ENCODE assay signal across 10 cellular contexts in the genomic region with DNA sequence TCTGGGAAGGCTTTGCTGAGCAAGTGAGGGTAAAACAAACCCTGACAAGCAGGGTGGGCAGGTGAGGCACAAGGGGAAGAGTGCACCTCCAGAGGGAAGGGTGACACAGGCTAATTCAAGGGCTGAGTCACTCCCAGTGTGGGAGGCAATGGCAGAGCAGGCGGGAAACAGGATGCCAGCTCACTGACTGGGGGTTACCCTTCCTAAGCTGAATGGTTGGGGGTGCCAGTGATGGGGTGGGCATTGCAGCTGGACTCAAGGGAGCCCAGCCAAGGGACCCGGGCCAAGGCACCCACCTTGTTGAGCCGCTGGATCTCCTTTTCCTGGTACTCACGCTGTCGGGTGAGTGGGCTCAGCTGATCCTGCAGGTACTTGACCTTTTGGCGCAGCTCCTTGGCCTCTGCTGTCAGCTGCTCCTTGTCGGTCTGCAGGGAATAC. TPM values are rescaled to one million over a fixed set of nuclear protein-coding genes. Genes with fewer than 3 reads are reported as not detected.
DNase-seq lines count a peak whose midpoint lies in the region; ATAC-seq, FAIRE-seq and TF ChIP-seq lines count a peak whose summit lies in the region.
"Had no signal": no experiment of that assay in that cellular context is flagged by ENCODE, and none has a peak within 500 bp of the region (broad histone marks: within the 10 kb centered on the region; RNA-seq: fewer than 3 reads in every experiment).

No MANE protein-coding gene starts in this region.

- no TSS peak for BruUV-seq in GM12878 (replicated peaks; lab: Mats Ljungman, UMichigan)

- RAD21 ChIA-PET in GM12878 (lab: Charles Lee; ENCODE audit: unreplicated experiment) = interaction anchor here (1.0 kb wide), 1 partner anchor 77 kb away, joined by 3 read pairs; no protein-coding TSS in a partner anchor

- WGBS in GM12878 (ENCODE audit: insufficient coverage, insufficient replicate concordance, low lambda C conversion rate, missing lambda C conversion rate) = 92% methylated on average over 7 of the region's 7 CpGs
- WGBS in stomach, 5 donors = 79 to 92% (median 88%) methylated on average over 6 to 7 of the region's 7 CpGs

- H3K4me3 ChIP-seq in GM12878 (no peak overlapping the region), stomach (no peak overlapping the region)
- H3K4me3 ChIP-seq: HAP-1 had no signal

- no peak overlapping the region for H2AFZ ChIP-seq in GM12878 (ENCODE audit: control insufficient read depth, low read depth, low read length)

- no peak overlapping the region for H3K9ac ChIP-seq in GM12878 (ENCODE audit: control insufficient read depth, insufficient read depth, low read length)

- POLR2A ChIA-PET in GM12878 (lab: Charles Lee) = no interaction called here

- H4K20me1 ChIP-seq in GM12878 (ENCODE audit: control insufficient read depth, insufficient read depth) = no peaks in the 10 kb centered on the region; the same call in 1 of the 2 replicates

- TF ChIP-seq POLR2A in GM12878 (IDR thresholded peaks at IDR 0.05; ENCODE audit: low read depth, low read length) (no peak), stomach (IDR thresholded peaks at IDR 0.05) (no peak), GM12891 (IDR thresholded peaks at IDR 0.05; ENCODE audit: low read depth, low read length) (no peak)

- H3K4me1 ChIP-seq in GM12878 (ENCODE audit: control insufficient read depth, insufficient read depth, low read length) (no peaks in the 10 kb centered on the region), stomach (peaks cover 13 to 39% (median 16%) of the 10 kb centered on the region in 4 donors)

- no peak for TF ChIP-seq RAD21 in GM12878 (IDR thresholded peaks at IDR 0.05; ENCODE audit: insufficient read depth, low read depth, low read length)

- CTCF ChIA-PET in GM12878 (lab: Yijun Ruan, JAX) = interaction anchor here (1.3 to 4.0 kb wide), 3 partner anchors 9 to 77 kb away, joined by 3 to 19 read pairs (median 8); no protein-coding TSS in a partner anchor

- no peak for FAIRE-seq in GM12878 (lab: Jason Lieb, UNC)
- no peak for FAIRE-seq in GM12891 (lab: Jason Lieb, UNC)
- FAIRE-seq: A204.1 had no signal

- no peaks in the 10 kb centered on the region for H3K9me3 ChIP-seq in GM12878 (replicated peaks; ENCODE audit: control insufficient read depth, insufficient read depth, low read length)
- H3K9me3 ChIP-seq in stomach = no peaks in the 10 kb centered on the region
- H3K9me3 ChIP-seq: HAP-1 had no signal

- H3K27me3 ChIP-seq in GM12878 (replicated peaks in 1 of 2; ENCODE audit: control insufficient read depth in 2 of 2, insufficient read depth in 2 of 2, low read length in 1 of 2) (no peaks in the 10 kb centered on the region), stomach (no peaks in the 10 kb centered on the region)

- H3K79me2 ChIP-seq in GM12878 (ENCODE audit: control insufficient read depth, insufficient read depth, low read length) = no peaks in the 10 kb centered on the region

- intact Hi-C loops in GM12878 (cut with micrococcal nuclease; ENCODE audit: unreplicated experiment) (no loop called here), stomach (cut with DNase I; ENCODE audit: low total_unique reads) (no loop called here)

- TF ChIP-seq CTCF in GM12878 (IDR thresholded peaks at IDR 0.05 in 2 of 3, conservative IDR thresholded peaks at IDR 0.05 in 1 of 3; ENCODE audit: control insufficient read depth in 2 of 3, extremely low read depth in 1 of 3, insufficient read depth in 1 of 3, low read depth in 3 of 3, low read length in 3 of 3) = no peak
- no peak for TF ChIP-seq CTCF in stomach (IDR thresholded peaks at IDR 0.05)

- ATAC-seq in activated CD4-positive, CD25-positive, alpha-beta regulatory T cell treated with anti-CD3 and anti-CD28 coated beads, Interleukin-2, amount 50 U/mL, for 24 hours = peak; percentile 66 to 88
- ATAC-seq in GM12878 = no peak
- ATAC-seq in HG02588 (IDR thresholded peaks at IDR 0.05; ENCODE audit: unreplicated experiment) = no peak

- H3K27ac ChIP-seq in GM12878 (ENCODE audit: control insufficient read depth, insufficient read depth) (no peak overlapping the region), stomach (peak overlapping the region in 4 of 5 donors; percentile 57 to 76 (median 74))

- SMC1A ChIA-PET in GM12878 (lab: Charles Lee; ENCODE audit: uncharacterized antibody, unreplicated experiment) = interaction anchor here (0.8 to 5.2 kb wide), 4 partner anchors 13 to 77 kb away, joined by 3 to 22 read pairs (median 6); no protein-coding TSS in a partner anchor

- DNase-seq in activated CD4-positive, CD25-positive, alpha-beta regulatory T cell treated with anti-CD3 and anti-CD28 coated beads, Interleukin-2, amount 50 U/mL, for 72 hours = no peak
- DNase-seq in GM12878 (ENCODE audit: low read depth, low spot score) = no peak
- DNase-seq in lung microvascular endothelial cell (ENCODE audit: low read depth in 2 of 2) = peak; percentile 21 to 71
- DNase-seq in stomach = no peak
- DNase-seq in GM12891 (ENCODE audit: insufficient read length, low spot score) = no peak
- no peak for DNase-seq in NCI-H69 (lab: John Stamatoyannopoulos, UW)

- in situ Hi-C loops in GM12878 (cut with MboI) = no loop called here

- H3K36me3 ChIP-seq in GM12878 (ENCODE audit: control insufficient read depth in 2 of 2, insufficient read depth in 2 of 2, low read length in 1 of 2) = peaks cover 60 to 72% of the 10 kb centered on the region in 2 experiments
- peaks cover 68 to 100% (median 99%) of the 10 kb centered on the region in 4 donors for H3K36me3 ChIP-seq in stomach
- H3K36me3 ChIP-seq: HAP-1 had no signal

- TF ChIP-seq EP300 in GM12878 (IDR thresholded peaks at IDR 0.05; ENCODE audit: borderline replicate concordance in 1 of 2, control insufficient read depth in 1 of 2, low read depth in 2 of 2, low read length in 2 of 2) = no peak
- no peak for TF ChIP-seq EP300 in stomach (IDR thresholded peaks at IDR 0.05)

- no peak overlapping the region for H3K4me2 ChIP-seq in GM12878 (ENCODE audit: control insufficient read depth, insufficient read depth)

TF ChIP-seq in GM12878, 131 proteins besides CTCF, POLR2A, EP300 and RAD21 (continues in another document):
- peak; percentile 27; the same call in 1 of the 2 replicates for TF ChIP-seq POLR2AphosphoS5 (IDR thresholded peaks at IDR 0.05; ENCODE audit: low read length)
- TF ChIP-seq BMI1 (IDR thresholded peaks at IDR 0.05; ENCODE audit: borderline replicate concordance) = no peak
- TF ChIP-seq EED (IDR thresholded peaks at IDR 0.05; ENCODE audit: low read depth) = no peak

TF ChIP-seq in GM12891, 5 proteins besides CTCF, POLR2A, EP300 and RAD21:
- TF ChIP-seq POU2F2 (IDR thresholded peaks at IDR 0.05; ENCODE audit: low read depth, low read length) (no peak), TAF1 (IDR thresholded peaks at IDR 0.05; ENCODE audit: low read depth, low read length) (no peak), SPI1 (IDR thresholded peaks at IDR 0.05; ENCODE audit: low read depth, low read length) (no peak), POLR2AphosphoS5 (IDR thresholded peaks at IDR 0.05; ENCODE audit: low read depth, low read length) (no peak), PAX5 (IDR thresholded peaks at IDR 0.05; ENCODE audit: insufficient read depth, low read length, severe bottlenecking) (no peak)

RNA-seq across cellular contexts. Expression of a gene that starts 18.4 kb away (rescaled TPM):
- not detected in 2 replicates for total RNA-seq in GM12878 (2013; cell fraction: nucleolus; rRNA removed)
- total RNA-seq in GM12878 (2014; rRNA removed) (0.22 TPM in 1 of 2 replicates, not detected in the other), GM12878 (2014; rRNA removed; fragmentation: Illumina TruSeq; extraction: Trizol) (not detected in 2 replicates), GM12878 (2021) (0.38 and 0.45 TPM in 2 replicates), lung microvascular endothelial cell (5.0 and 6.3 TPM in 2 replicates), stomach (100 to 1,000 TPM in 4 of 5 donors, 10 to 100 TPM in 1; 70.5 to 828 (median 245) TPM)
- polyA plus RNA-seq in GM12878 (2011; ENCODE audit: low read depth) = 0.37 TPM
- polyA plus RNA-seq in GM12878 (2011; rRNA removed) (0.04 TPM in 1 of 2 replicates, not detected in the other), GM12878 (2014; fragmentation: Illumina TruSeq; extraction: Trizol) (0.09 and 0.19 TPM in 2 replicates), GM12878 (2014; fragmentation: Nextera tagmentation; extraction: Ambion mirVana) (under 1 TPM in 1 of 2 experiments, not detected in 1; 0.15 TPM), GM12878 (2014; rRNA removed) (0.12 and 0.32 TPM in 2 replicates), GM12878 (2016; fragmentation: Nextera tagmentation; extraction: Ambion mirVana) (1 to 10 TPM in 1 of 2 experiments, under 1 TPM in 1; 0.91 to 1.0 TPM), stomach (100 to 1,000 TPM; 232 to 715 (median 360) TPM)
- polyA plus RNA-seq in GM12878 (2011; cell fraction: cytosol; rRNA removed) = 0.07 TPM in 1 of 2 replicates, not detected in the other
- polyA plus RNA-seq in GM12878 (2011; cell fraction: nucleus; rRNA removed) = not detected in 2 replicates
- polyA plus RNA-seq in GM12878 (2012) = 0.81 and 1.3 TPM in 2 replicates
- polyA minus RNA-seq in GM12878 (2011; rRNA and poly(A)+ RNA removed) = not detected in 2 replicates
- not detected in 2 replicates for polyA minus RNA-seq in GM12878 (2011; cell fraction: cytosol; rRNA and poly(A)+ RNA removed)
- polyA minus RNA-seq in GM12878 (2011; cell fraction: nucleus; rRNA and poly(A)+ RNA removed) = not detected in 2 replicates
- polyA plus RNA-seq in GM12891 (2012; ENCODE audit: low read depth, missing spikeins) = 0.54 TPM

RNA-seq across cellular contexts. Expression of a gene that starts 42.0 kb away (rescaled TPM):
- 372 and 425 TPM in 2 replicates for total RNA-seq in GM12878 (2013; cell fraction: nucleolus; rRNA removed)
- total RNA-seq in GM12878 (2014; rRNA removed) (203 and 223 TPM in 2 replicates), GM12878 (2014; rRNA removed; fragmentation: Illumina TruSeq; extraction: Trizol) (147 and 148 TPM in 2 replicates), GM12878 (2021) (279 and 289 TPM in 2 replicates), lung microvascular endothelial cell (60.8 and 77.6 TPM in 2 replicates), stomach (100 to 1,000 TPM in 3 of 5 donors, 10 to 100 TPM in 2; 67.4 to 136 (median 118) TPM)
- polyA plus RNA-seq in GM12878 (2011; ENCODE audit: low read depth) = 132 TPM
- polyA plus RNA-seq in GM12878 (2011; rRNA removed) (156 and 178 TPM in 2 replicates), GM12878 (2014; fragmentation: Illumina TruSeq; extraction: Trizol) (107 and 151 TPM in 2 replicates), GM12878 (2014; fragmentation: Nextera tagmentation; extraction: Ambion mirVana) (10 to 100 TPM in 1 of 2 experiments, 1 to 10 TPM in 1; 4.4 to 13.7 TPM), GM12878 (2014; rRNA removed) (199 and 200 TPM in 2 replicates), GM12878 (2016; fragmentation: Nextera tagmentation; extraction: Ambion mirVana) (100 to 1,000 TPM; 112 to 117 TPM), stomach (100 to 1,000 TPM in 1 of 3 donors, 10 to 100 TPM in 2; 45.1 to 122 (median 90.8) TPM)
- polyA plus RNA-seq in GM12878 (2011; cell fraction: cytosol; rRNA removed) = 190 and 206 TPM in 2 replicates
- polyA plus RNA-seq in GM12878 (2011; cell fraction: nucleus; rRNA removed) = 272 and 287 TPM in 2 replicates
- 262 and 278 TPM in 2 replicates for polyA plus RNA-seq in GM12878 (2012)
- 245 and 345 TPM in 2 replicates for polyA minus RNA-seq in GM12878 (2011; rRNA and poly(A)+ RNA removed)
- 117 and 134 TPM in 2 replicates for polyA minus RNA-seq in GM12878 (2011; cell fraction: cytosol; rRNA and poly(A)+ RNA removed)
- 165 and 259 TPM in 2 replicates for polyA minus RNA-seq in GM12878 (2011; cell fraction: nucleus; rRNA and poly(A)+ RNA removed)
- polyA plus RNA-seq in GM12891 (2012; ENCODE audit: low read depth, missing spikeins) = 253 TPM

Comparison
In these comparisons a context has a peak if more than half of its experiments do, and no peak if none do; other contexts are left out.
1. ATAC-seq: peak in activated CD4-positive, CD25-positive, alpha-beta regulatory T cell treated with anti-CD3 and anti-CD28 coated beads, Interleukin-2, amount 50 U/mL, for 24 hours (2 of 2); none in GM12878 (single experiment) and HG02588 (single experiment).
2. DNase-seq: peak in lung microvascular endothelial cell (2 of 2); none in activated CD4-positive, CD25-positive, alpha-beta regulatory T cell treated with anti-CD3 and anti-CD28 coated beads, Interleukin-2, amount 50 U/mL, for 72 hours (single experiment), GM12878 (single experiment), stomach (single experiment), GM12891 (single experiment) and NCI-H69 (single experiment).